ENCODE assay signal across 1 cellular context in genomic region chr7:129238546-129238945, GRCh38.
TF ChIP-seq lines count a peak whose summit lies in the region.

No MANE protein-coding gene starts in this region.

TF ChIP-seq in GM12878, 131 proteins besides CTCF, POLR2A, EP300 and RAD21:
- TF ChIP-seq HSF1 (IDR thresholded peaks at IDR 0.05; ENCODE audit: low read depth, low read length) (no peak), IRF3 (IDR thresholded peaks at IDR 0.05) (no peak), SPI1 (IDR thresholded peaks at IDR 0.05; ENCODE audit: borderline replicate concordance, insufficient read depth, low read depth, low read length) (no peak), SRF (IDR thresholded peaks at IDR 0.05; ENCODE audit: low read depth in 2 of 2, low read length in 2 of 2) (no peak), STAT1 (conservative IDR thresholded peaks at IDR 0.05) (no peak), ZBTB4 (CRISPR knock-in tag; IDR thresholded peaks at IDR 0.05) (no peak), BCL11A (IDR thresholded peaks at IDR 0.05; ENCODE audit: low read depth, low read length) (no peak), MEF2A (IDR thresholded peaks at IDR 0.05; ENCODE audit: insufficient read depth, low read depth, low read length) (no peak), ZBTB40 (IDR thresholded peaks at IDR 0.05; ENCODE audit: borderline replicate concordance) (no peak), PBX3 (IDR thresholded peaks at IDR 0.05; ENCODE audit: insufficient replicate concordance, low read depth, low read length) (no peak), PKNOX1 (IDR thresholded peaks at IDR 0.05) (no peak)
